Comparison of ENCODE assay signal across 20 cellular contexts in genomic region chr11:67136156-67136555, GRCh38. TPM values are rescaled to one million over a fixed set of nuclear protein-coding genes. Genes with fewer than 3 reads are reported as not detected.
DNase-seq lines count a peak whose midpoint lies in the region; ATAC-seq, FAIRE-seq and TF ChIP-seq lines count a peak whose summit lies in the region.
"Had no signal": no experiment of that assay in that cellular context is flagged by ENCODE, and none has a peak within 500 bp of the region (broad histone marks: within the 10 kb centered on the region; RNA-seq: fewer than 3 reads in every experiment).

No MANE protein-coding gene starts in this region.

- in situ Hi-C loops in ACHN (cut with HindIII; ENCODE audit: low pct_ligation_motif_present, low pct_unique_long_range_greater_than_20kb, low sequenced_read_pairs): no loop called here

- no peak overlapping the region for H3K4me2 ChIP-seq in hepatocyte
- H3K4me2 ChIP-seq: A549; BLaER1 treated with 17β-estradiol and CSF1 and Interleukin-3, amounts not matched to agents 10 nM and 100 nM had no signal

- H3K4me1 ChIP-seq in hepatocyte (ENCODE audit: insufficient read depth): peaks cover 13% of the 10 kb centered on the region
- no peaks in the 10 kb centered on the region for H3K4me1 ChIP-seq in naive thymus-derived CD4-positive, alpha-beta T cell (ENCODE audit: control insufficient read depth in 2 of 2, insufficient read depth in 2 of 2, low read length in 2 of 2)
- H3K4me1 ChIP-seq: A549; BLaER1 treated with 17β-estradiol and CSF1 and Interleukin-3, amounts not matched to agents 10 nM and 100 nM had no signal

- CTCF ChIA-PET in naive thymus-derived CD4-positive, alpha-beta T cell (lab: Charles Lee): interaction anchor here (1.1 to 1.3 kb wide), 2 partner anchors 26 to 54 kb away, joined by 4 to 5 read pairs; no protein-coding TSS in a partner anchor

- no peak overlapping the region for H2AFZ ChIP-seq in hepatocyte

- H3K79me2 ChIP-seq in hepatocyte: peaks cover 100% of the 10 kb centered on the region

- H3K36me3 Mint-ChIP-seq in activated T-cell treated with anti-CD3 and anti-CD28 coated beads, Interleukin-2, amount 50 U/mL, for 72 hours (ENCODE audit: insufficient read depth in 2 of 2): peaks cover 13 to 34% of the 10 kb centered on the region in 2 donors
- H3K36me3 Mint-ChIP-seq in central memory CD8-positive, alpha-beta T cell (ENCODE audit: insufficient read depth): peaks cover 71% of the 10 kb centered on the region
- peaks cover 28 to 59% (median 40%) of the 10 kb centered on the region in 5 donors for H3K36me3 Mint-ChIP-seq in naive thymus-derived CD4-positive, alpha-beta T cell

- no peak for TF ChIP-seq CTCF in hepatocyte (IDR thresholded peaks at IDR 0.05; ENCODE audit: poor library complexity)

- no peaks in the 10 kb centered on the region for H3K36me3 ChIP-seq in hepatocyte (replicated peaks; ENCODE audit: insufficient read depth, low read depth)
- H3K36me3 ChIP-seq in naive thymus-derived CD4-positive, alpha-beta T cell (ENCODE audit: control insufficient read depth in 2 of 3, insufficient read depth in 3 of 3, low read length in 3 of 3): peaks cover 7 to 86% (median 17%) of the 10 kb centered on the region in 3 experiments

- H3K4me1 Mint-ChIP-seq in activated T-cell treated with anti-CD3 and anti-CD28 coated beads, Interleukin-2, amount 50 U/mL, for 72 hours (ENCODE audit: low read depth): no peaks in the 10 kb centered on the region
- peaks cover 54% of the 10 kb centered on the region for H3K4me1 Mint-ChIP-seq in central memory CD8-positive, alpha-beta T cell
- peaks cover 21 to 52% (median 48%) of the 10 kb centered on the region in 7 donors for H3K4me1 Mint-ChIP-seq in naive thymus-derived CD4-positive, alpha-beta T cell

- no peaks in the 10 kb centered on the region for H3K9me2 ChIP-seq in hepatocyte (replicated peaks; ENCODE audit: insufficient read depth)

- H3K4me3 Mint-ChIP-seq in activated T-cell treated with anti-CD3 and anti-CD28 coated beads, Interleukin-2, amount 50 U/mL, for 72 hours: no peak overlapping the region
- H3K4me3 Mint-ChIP-seq in central memory CD8-positive, alpha-beta T cell: no peak overlapping the region
- H3K4me3 Mint-ChIP-seq in naive thymus-derived CD4-positive, alpha-beta T cell: no peak overlapping the region
- H3K4me3 Mint-ChIP-seq: B cell, H9 had no signal

- H3K27ac Mint-ChIP-seq in activated T-cell treated with anti-CD3 and anti-CD28 coated beads, Interleukin-2, amount 50 U/mL, for 72 hours: peak overlapping the region; percentile 39
- H3K27ac Mint-ChIP-seq in central memory CD8-positive, alpha-beta T cell (ENCODE audit: low read depth): peak overlapping the region; percentile 56
- peak overlapping the region in 5 of 9 donors; percentile 14 to 53 (median 43) for H3K27ac Mint-ChIP-seq in naive thymus-derived CD4-positive, alpha-beta T cell
- H3K27ac Mint-ChIP-seq: B cell, H9 had no signal

- H3K27me3 ChIP-seq in hepatocyte: no peaks in the 10 kb centered on the region
- no peaks in the 10 kb centered on the region for H3K27me3 ChIP-seq in naive thymus-derived CD4-positive, alpha-beta T cell (ENCODE audit: control insufficient read depth in 2 of 2, insufficient read depth in 2 of 2, low read length in 2 of 2)
- H3K27me3 ChIP-seq: BLaER1 treated with 17β-estradiol and CSF1 and Interleukin-3, amounts not matched to agents 10 nM and 100 nM had no signal

- peak overlapping the region; percentile 69 for H3K27ac ChIP-seq in hepatocyte
- no peak overlapping the region for H3K27ac ChIP-seq in naive thymus-derived CD4-positive, alpha-beta T cell (ENCODE audit: low read depth, low read length)
- H3K27ac ChIP-seq: 22Rv1; A549; BLaER1 treated with 17β-estradiol and CSF1 and Interleukin-3, amounts not matched to agents 10 nM and 100 nM had no signal

- H3K4me3 ChIP-seq in hepatocyte: no peak overlapping the region
- no peak overlapping the region for H3K4me3 ChIP-seq in naive thymus-derived CD4-positive, alpha-beta T cell (ENCODE audit: low read length)
- H3K4me3 ChIP-seq: A549; BLaER1 treated with 17β-estradiol and CSF1 and Interleukin-3, amounts not matched to agents 10 nM and 100 nM; K562 had no signal

- no peaks in the 10 kb centered on the region for H3K9me3 Mint-ChIP-seq in activated T-cell treated with anti-CD3 and anti-CD28 coated beads, Interleukin-2, amount 50 U/mL, for 72 hours
- no peaks in the 10 kb centered on the region for H3K9me3 Mint-ChIP-seq in central memory CD8-positive, alpha-beta T cell
- no peaks in the 10 kb centered on the region for H3K9me3 Mint-ChIP-seq in naive thymus-derived CD4-positive, alpha-beta T cell
- H3K9me3 Mint-ChIP-seq: H9 had no signal

- peaks cover 57% of the 10 kb centered on the region for H4K20me1 ChIP-seq in hepatocyte (ENCODE audit: insufficient read depth, poor library complexity, severe bottlenecking)

- 85% methylated on average over 1 of the region's 1 CpG for WGBS in hepatocyte (ENCODE audit: low lambda C conversion rate, missing lambda C conversion rate)

- POLR2A ChIA-PET in naive thymus-derived CD4-positive, alpha-beta T cell (lab: Charles Lee): no interaction called here

- intact Hi-C loops in naive thymus-derived CD4-positive, alpha-beta T cell (cut with micrococcal nuclease): no loop called here

- no peak for FAIRE-seq in H54 (lab: Jason Lieb, UNC)
- FAIRE-seq: A549, D721Med, G401.6, GM12891, GM18507 had no signal

- TF ChIP-seq POLR2A in H54 (IDR thresholded peaks at IDR 0.05; ENCODE audit: low read depth, low read length): no peak

- no peak for DNase-seq in activated T-cell treated with anti-CD3 and anti-CD28 coated beads, Interleukin-2, amount 50 U/mL, for 72 hours
- DNase-seq in activated T-cell treated with anti-CD3 and anti-CD28 coated beads for 4 hours: no peak
- no peak for DNase-seq in central memory CD8-positive, alpha-beta T cell (ENCODE audit: low spot score in 2 of 2)
- DNase-seq in hepatocyte (ENCODE audit: low spot score): no peak
- no peak for DNase-seq in naive thymus-derived CD4-positive, alpha-beta T cell
- DNase-seq in ACHN: no peak
- no peak for DNase-seq in H54 (ENCODE audit: insufficient read length, low spot score)
- DNase-seq: Caco-2, GOT3, H9 had no signal

- no peak for ATAC-seq in activated T-cell treated with anti-CD3 and anti-CD28 coated beads, Interleukin-2, amount 50 U/mL, for 72 hours (replicated peaks in 1 of 2)
- no peak for ATAC-seq in central memory CD8-positive, alpha-beta T cell (replicated peaks; ENCODE audit: extremely low read depth, poor library complexity, severe bottlenecking)
- no peak for ATAC-seq in naive thymus-derived CD4-positive, alpha-beta T cell
- no peak for ATAC-seq in GM21447 (IDR thresholded peaks at IDR 0.05; ENCODE audit: unreplicated experiment)
- ATAC-seq: A549, K562 had no signal

- no peaks in the 10 kb centered on the region for H3K27me3 Mint-ChIP-seq in activated T-cell treated with anti-CD3 and anti-CD28 coated beads, Interleukin-2, amount 50 U/mL, for 72 hours (ENCODE audit: low read depth)
- H3K27me3 Mint-ChIP-seq in central memory CD8-positive, alpha-beta T cell: no peaks in the 10 kb centered on the region
- H3K27me3 Mint-ChIP-seq in naive thymus-derived CD4-positive, alpha-beta T cell: no peaks in the 10 kb centered on the region
- H3K27me3 Mint-ChIP-seq: B cell had no signal

- H3K9me3 ChIP-seq in hepatocyte (ENCODE audit: low read depth): no peaks in the 10 kb centered on the region
- no peaks in the 10 kb centered on the region for H3K9me3 ChIP-seq in naive thymus-derived CD4-positive, alpha-beta T cell (ENCODE audit: control insufficient read depth in 2 of 3, low read length in 3 of 3)
- H3K9me3 ChIP-seq: A549; BLaER1 treated with 17β-estradiol and CSF1 and Interleukin-3, amounts not matched to agents 10 nM and 100 nM; Caco-2 had no signal

RNA-seq across cellular contexts. Expression of gene KDM2A, which starts 17.1 kb away (rescaled TPM):
- 100 to 1,000 TPM; 104 to 107 TPM for total RNA-seq in activated T-cell treated with anti-CD3 and anti-CD28 coated beads, Interleukin-2, amount 50 U/mL, for 72 hours
- total RNA-seq in hepatocyte: 41.3 and 51.2 TPM in 2 replicates
- 18.7 and 19.7 TPM in 2 replicates for polyA plus RNA-seq in hepatocyte
- 100 to 1,000 TPM; 146 to 298 (median 233) TPM for total RNA-seq in naive thymus-derived CD4-positive, alpha-beta T cell
- 10 to 100 TPM in 1 of 2 donors, 1 to 10 TPM in 1; 8.7 to 18.6 TPM for polyA plus RNA-seq in naive thymus-derived CD4-positive, alpha-beta T cell
